ENCODE assay signal across 19 cellular contexts in genomic region chr11:102561636-102562035, GRCh38. TPM values are rescaled to one million over a fixed set of nuclear protein-coding genes. Genes with fewer than 3 reads are reported as not detected.
A peak's percentile ranks its signal among the peaks of the same experiment; 100 is the strongest.
DNase-seq lines count a peak whose midpoint lies in the region; FAIRE-seq and TF ChIP-seq lines count a peak whose summit lies in the region.
"Had no signal": no experiment of that assay in that cellular context is flagged by ENCODE, and none has a peak within 500 bp of the region (broad histone marks: within the 10 kb centered on the region; RNA-seq: fewer than 3 reads in every experiment).

No MANE protein-coding gene starts in this region.

- no peaks in the 10 kb centered on the region for H3K27me3 ChIP-seq in ACC112 (ENCODE audit: insufficient read depth, low read length)
- H3K27me3 ChIP-seq in HL-60 (ENCODE audit: insufficient read depth, poor library complexity, severe bottlenecking): no peaks in the 10 kb centered on the region
- peaks cover 5% of the 10 kb centered on the region for H3K27me3 ChIP-seq in left ventricle myocardium inferior (ENCODE audit: low read depth)
- H3K27me3 ChIP-seq: neutrophil had no signal

- H3K4me3 Mint-ChIP-seq in activated naive CD8-positive, alpha-beta T cell treated with anti-CD3 and anti-CD28 coated beads for 36 hours: no peak overlapping the region
- no peak overlapping the region for H3K4me3 Mint-ChIP-seq in nephron progenitor cell

- H3K9me3 ChIP-seq in left ventricle myocardium inferior (replicated peaks): peaks cover 6% of the 10 kb centered on the region
- H3K9me3 ChIP-seq: neutrophil had no signal

- no peaks in the 10 kb centered on the region for H3K79me2 ChIP-seq in ACC112 (ENCODE audit: control insufficient read depth, insufficient read depth, low read length, unreplicated experiment)

- H3K27ac ChIP-seq in ACC112 (ENCODE audit: low read depth, low read length) (peak overlapping the region; percentile 78), HL-60 (replicated peaks) (peak overlapping the region; percentile 60; the same call in 1 of the 2 replicates), left ventricle myocardium inferior (replicated peaks) (no peak overlapping the region)
- H3K27ac ChIP-seq: dorsolateral prefrontal cortex, neutrophil had no signal

- DNase-seq in HL-60 (ENCODE audit: low read depth in 1 of 2, low spot score in 1 of 2): no peak
- no peak for DNase-seq in activated naive CD8-positive, alpha-beta T cell treated with anti-CD3 and anti-CD28 coated beads for 36 hours
- no peak for DNase-seq in nephron progenitor cell
- DNase-seq in GM10266 (ENCODE audit: extremely low spot score): no peak
- DNase-seq in activated T-cell treated with anti-CD3 and anti-CD28 coated beads, Interleukin-2, amount 50 U/mL, for 1 hour: no peak
- DNase-seq in GM12891 (ENCODE audit: insufficient read length, low spot score): no peak
- DNase-seq in left ventricle myocardium inferior: no peak
- DNase-seq: activated T-cell treated with anti-CD3 and anti-CD28 coated beads for 4 hours; aorta; dorsolateral prefrontal cortex; hypothalamus; MV-4-11; NK-92 treated with Interleukin-12 subunit alpha and Interleukin-12 subunit beta, amount 100 ng/mL, for 24 hours; small intestine; substantia nigra had no signal

- H3K4me1 Mint-ChIP-seq in activated naive CD8-positive, alpha-beta T cell treated with anti-CD3 and anti-CD28 coated beads for 36 hours: peaks cover 44% of the 10 kb centered on the region
- no peaks in the 10 kb centered on the region for H3K4me1 Mint-ChIP-seq in nephron progenitor cell

- peak overlapping the region; percentile 98 for H2AFZ ChIP-seq in ACC112 (ENCODE audit: low read length, unreplicated experiment)

- H3K4me3 ChIP-seq in ACC112 (ENCODE audit: low read depth, low read length): peak overlapping the region; percentile 55
- H3K4me3 ChIP-seq in HL-60 (replicated peaks; ENCODE audit: insufficient read depth, low read length): no peak overlapping the region
- H3K4me3 ChIP-seq in left ventricle myocardium inferior: no peak overlapping the region

- TF ChIP-seq POLR2A in GM12891 (IDR thresholded peaks at IDR 0.05; ENCODE audit: low read depth, low read length): no peak

- TF ChIP-seq CTCF in HL-60 (IDR thresholded peaks at IDR 0.05; ENCODE audit: insufficient read depth, low read length): no peak
- no peak for TF ChIP-seq CTCF in nephron progenitor cell (IDR thresholded peaks at IDR 0.05)
- TF ChIP-seq CTCF in GM10266 (IDR thresholded peaks at IDR 0.05; ENCODE audit: control insufficient read depth, insufficient read depth, low read depth, missing control alignments): no peak
- TF ChIP-seq CTCF in left ventricle myocardium inferior (IDR thresholded peaks at IDR 0.05; ENCODE audit: borderline replicate concordance): no peak

- H3K4me1 ChIP-seq in ACC112 (ENCODE audit: control insufficient read depth, insufficient read depth, low read length, unreplicated experiment) (peaks cover 32% of the 10 kb centered on the region), left ventricle myocardium inferior (no peaks in the 10 kb centered on the region)

- H3K27me3 Mint-ChIP-seq in activated naive CD8-positive, alpha-beta T cell treated with anti-CD3 and anti-CD28 coated beads for 36 hours: no peaks in the 10 kb centered on the region
- H3K27me3 Mint-ChIP-seq in nephron progenitor cell (ENCODE audit: low read depth, poor library complexity): peaks cover 3% of the 10 kb centered on the region

- H3K27ac Mint-ChIP-seq in activated naive CD8-positive, alpha-beta T cell treated with anti-CD3 and anti-CD28 coated beads for 36 hours: peak overlapping the region; percentile 30
- H3K27ac Mint-ChIP-seq in nephron progenitor cell: peak overlapping the region; percentile 9

- no peaks in the 10 kb centered on the region for H3K36me3 Mint-ChIP-seq in activated naive CD8-positive, alpha-beta T cell treated with anti-CD3 and anti-CD28 coated beads for 36 hours
- no peaks in the 10 kb centered on the region for H3K36me3 Mint-ChIP-seq in nephron progenitor cell (ENCODE audit: low read depth)

- H3K9me3 Mint-ChIP-seq in activated naive CD8-positive, alpha-beta T cell treated with anti-CD3 and anti-CD28 coated beads for 36 hours: peaks cover 4% of the 10 kb centered on the region
- peaks cover 7% of the 10 kb centered on the region for H3K9me3 Mint-ChIP-seq in nephron progenitor cell

- H3K36me3 ChIP-seq in ACC112 (ENCODE audit: insufficient read depth, low read length) (no peaks in the 10 kb centered on the region), left ventricle myocardium inferior (no peaks in the 10 kb centered on the region)
- H3K36me3 ChIP-seq: neutrophil had no signal

- FAIRE-seq in GM12891 (lab: Jason Lieb, UNC): no peak
- FAIRE-seq: HTR-8/SVneo, small intestine had no signal

- intact Hi-C loops in left ventricle myocardium inferior (cut with micrococcal nuclease): no loop called here

TF ChIP-seq in GM12891, 5 proteins besides CTCF, POLR2A, EP300 and RAD21:
- no peak for TF ChIP-seq TAF1 (IDR thresholded peaks at IDR 0.05; ENCODE audit: low read depth, low read length)
- no peak for TF ChIP-seq PAX5 (IDR thresholded peaks at IDR 0.05; ENCODE audit: insufficient read depth, low read length, severe bottlenecking)
- TF ChIP-seq POLR2AphosphoS5 (IDR thresholded peaks at IDR 0.05; ENCODE audit: low read depth, low read length): no peak
- TF ChIP-seq POU2F2 (IDR thresholded peaks at IDR 0.05; ENCODE audit: low read depth, low read length): no peak
- no peak for TF ChIP-seq SPI1 (IDR thresholded peaks at IDR 0.05; ENCODE audit: low read depth, low read length)
TF ChIP-seq in GM12891: peak in this region for 0.

RNA-seq across cellular contexts. Expression of gene MMP7, which starts 31.1 kb away (rescaled TPM):
- not detected for total RNA-seq in activated naive CD8-positive, alpha-beta T cell treated with anti-CD3 and anti-CD28 coated beads for 36 hours
- polyA plus RNA-seq in GM12891 (2012; ENCODE audit: low read depth, missing spikeins): 14.5 TPM
- not detected for total RNA-seq in left ventricle myocardium inferior
- total RNA-seq: SK-MEL-5 had no signal
- polyA plus RNA-seq: aorta had no signal
